ENCODE assay signal across 21 cellular contexts in genomic region chrX:5829060-5829459, GRCh38.
DNase-seq lines count a peak whose midpoint lies in the region; ATAC-seq and TF ChIP-seq lines count a peak whose summit lies in the region.
"Had no signal": no experiment of that assay in that cellular context is flagged by ENCODE, and none has a peak within 500 bp of the region (broad histone marks: within the 10 kb centered on the region; RNA-seq: fewer than 3 reads in every experiment).

No MANE protein-coding gene starts in this region.

- no peak overlapping the region for H3K27ac Mint-ChIP-seq in T-helper 17 cell
- H3K27ac Mint-ChIP-seq: CD4-positive, alpha-beta memory T cell; GM23338; H9 had no signal

- H3K4me3 ChIP-seq in epithelial cell of esophagus (ENCODE audit: low read length): no peak overlapping the region
- H3K4me3 ChIP-seq: A549, GM12878, GM23338 had no signal

- TF ChIP-seq CTCF in epithelial cell of esophagus (IDR thresholded peaks at IDR 0.05; ENCODE audit: insufficient read depth, low read depth, low read length, missing control alignments): no peak

- ATAC-seq in T-helper 17 cell: no peak
- ATAC-seq: A549, GM12878, GM23338, HCT116 had no signal

- H3K36me3 Mint-ChIP-seq in T-helper 17 cell (ENCODE audit: low read depth): no peaks in the 10 kb centered on the region
- H3K36me3 Mint-ChIP-seq: CD4-positive, alpha-beta memory T cell had no signal

- peak; percentile 50 for DNase-seq in NCI-H1105 treated with DMSO at 0.1 percent for 48 hours (lab: John Stamatoyannopoulos, UW)
- DNase-seq in NCI-H1105 (lab: John Stamatoyannopoulos, UW): no peak
- DNase-seq in NCI-H69 (lab: John Stamatoyannopoulos, UW): peak; percentile 39
- peak; percentile 26 for DNase-seq in astrocyte of the hippocampus (ENCODE audit: low read depth, low spot score)
- DNase-seq in epithelial cell of esophagus (ENCODE audit: low read depth): peak; percentile 30
- no peak for DNase-seq in T-helper 17 cell
- DNase-seq in AML-193 (lab: John Stamatoyannopoulos, UW): no peak
- DNase-seq: 8988T; ACHN; C1 segment of cervical spinal cord; Calu3; CD4-positive, alpha-beta memory T cell; COR-L47; DMS53; EL; GDM1; H9 had no signal

- H3K4me1 Mint-ChIP-seq in T-helper 17 cell: no peaks in the 10 kb centered on the region
- H3K4me1 Mint-ChIP-seq: CD4-positive, alpha-beta memory T cell had no signal

- no peaks in the 10 kb centered on the region for H3K27me3 Mint-ChIP-seq in T-helper 17 cell
- H3K27me3 Mint-ChIP-seq: CD4-positive, alpha-beta memory T cell had no signal

- H3K9me3 ChIP-seq in T-helper 17 cell (ENCODE audit: control insufficient read depth, low read length, poor library complexity, severe bottlenecking): no peaks in the 10 kb centered on the region
- H3K9me3 ChIP-seq: A549 had no signal

- H3K4me3 Mint-ChIP-seq in T-helper 17 cell: no peak overlapping the region
- H3K4me3 Mint-ChIP-seq: CD4-positive, alpha-beta memory T cell; GM23338; H9 had no signal

Comparison
In these comparisons a context has a peak if more than half of its experiments do, and no peak if none do; other contexts are left out.
1. DNase-seq: peak in NCI-H1105 treated with DMSO at 0.1 percent for 48 hours (single experiment), NCI-H69 (single experiment), astrocyte of the hippocampus (single experiment) and epithelial cell of esophagus (single experiment); none in NCI-H1105 (single experiment), T-helper 17 cell (0 of 3) and AML-193 (0 of 2).